Comparison of ENCODE assay signal across 32 cellular contexts in genomic region chr2:137824501-137824900, GRCh38.
"Had no signal": no experiment of that assay in that cellular context is flagged by ENCODE, and none has a peak within 500 bp of the region (broad histone marks: within the 10 kb centered on the region; RNA-seq: fewer than 3 reads in every experiment).

No MANE protein-coding gene starts in this region.

- DNase-seq: activated CD4-positive, alpha-beta memory T cell treated with anti-CD3 and anti-CD28 coated beads, Interleukin-2, amount 10 ng/mL, durations not matched to agents 7 days and 5 days; activated CD4-positive, alpha-beta T cell treated with anti-CD3 and anti-CD28 coated beads for 1 hour; activated CD4-positive, alpha-beta T cell treated with anti-CD3 and anti-CD28 coated beads for 4 hours; activated CD4-positive, alpha-beta T cell treated with anti-CD3 and anti-CD28 coated beads, Interleukin-2, amount 10 ng/mL, durations not matched to agents 7 days and 5 days; activated CD4-positive, alpha-beta T cell treated with anti-CD3 and anti-CD28 coated beads, Interleukin-2, amount 50 U/mL, for 4 hours; activated CD8-positive, alpha-beta memory T cell treated with anti-CD3 and anti-CD28 coated beads, Interleukin-2, amount 50 U/mL, for 48 hours; activated gamma-delta T cell; activated naive CD4-positive, alpha-beta T cell; activated naive CD4-positive, alpha-beta T cell treated with anti-CD3 and anti-CD28 coated beads, Interleukin-2, amount 10 ng/mL, durations not matched to agents 7 days and 5 days; activated naive CD8-positive, alpha-beta T cell treated with anti-CD3 and anti-CD28 coated beads, Interleukin-2, amount 10 ng/mL, durations not matched to agents 7 days and 5 days; activated T-cell treated with anti-CD3 and anti-CD28 coated beads for 4 hours; activated T-cell treated with anti-CD3 and anti-CD28 coated beads, Interleukin-2, amount 50 U/mL, for 24 hours; activated T-cell treated with anti-CD3 and anti-CD28 coated beads, Interleukin-2, amount 50 U/mL, for 72 hours; central memory CD4-positive, alpha-beta T cell; cerebellar nuclear complex; colonic mucosa; effector CD8-positive, alpha-beta T cell; esophagus squamous epithelium; foreskin melanocyte; heart right ventricle; T1000 had no signal

- H3K4me3 Mint-ChIP-seq: activated CD4-positive, alpha-beta memory T cell treated with anti-CD3 and anti-CD28 coated beads, Interleukin-2, amount 10 ng/mL, durations not matched to agents 7 days and 5 days; activated CD4-positive, alpha-beta T cell treated with anti-CD3 and anti-CD28 coated beads, Interleukin-2, amount 10 ng/mL, durations not matched to agents 7 days and 5 days; activated naive CD4-positive, alpha-beta T cell treated with anti-CD3 and anti-CD28 coated beads, Interleukin-2, amount 10 ng/mL, durations not matched to agents 7 days and 5 days; activated naive CD8-positive, alpha-beta T cell treated with anti-CD3 and anti-CD28 coated beads, Interleukin-2, amount 10 ng/mL, durations not matched to agents 7 days and 5 days; activated T-cell treated with anti-CD3 and anti-CD28 coated beads, Interleukin-2, amount 50 U/mL, for 24 hours; activated T-cell treated with anti-CD3 and anti-CD28 coated beads, Interleukin-2, amount 50 U/mL, for 72 hours; brain; T-helper 2 cell treated with Interferon-gamma antibody and Interleukin-4, amounts not matched to agents 5 μg/mL and 100 μg/mL, for 36 hours had no signal

- H3K36me3 ChIP-seq: ascending aorta, breast epithelium, cardiac muscle cell, colonic mucosa, esophagus squamous epithelium, gastroesophageal sphincter, heart right ventricle had no signal

- H3K27me3 ChIP-seq: ascending aorta, breast epithelium, cardiac muscle cell, colonic mucosa, esophagus squamous epithelium, gastroesophageal sphincter, hepatocyte had no signal

- H3K9me3 ChIP-seq: ascending aorta, breast epithelium, colonic mucosa, esophagus squamous epithelium had no signal

- H3K4me3 ChIP-seq: ascending aorta, breast epithelium, cardiac muscle cell, colonic mucosa, esophagus squamous epithelium, gastroesophageal sphincter, heart right ventricle, hepatocyte had no signal

- H3K27me3 Mint-ChIP-seq: activated CD4-positive, alpha-beta T cell treated with anti-CD3 and anti-CD28 coated beads, Interleukin-2, amount 10 ng/mL, durations not matched to agents 7 days and 5 days; activated naive CD4-positive, alpha-beta T cell treated with anti-CD3 and anti-CD28 coated beads, Interleukin-2, amount 10 ng/mL, durations not matched to agents 7 days and 5 days had no signal

- H3K4me1 ChIP-seq: ascending aorta, breast epithelium, colonic mucosa, gastroesophageal sphincter, heart right ventricle had no signal

- H2AFZ ChIP-seq: hepatocyte had no signal

- H3K4me2 ChIP-seq: hepatocyte had no signal

- H3K9me3 Mint-ChIP-seq: activated CD4-positive, alpha-beta memory T cell treated with anti-CD3 and anti-CD28 coated beads, Interleukin-2, amount 10 ng/mL, durations not matched to agents 7 days and 5 days; activated CD4-positive, alpha-beta T cell treated with anti-CD3 and anti-CD28 coated beads, Interleukin-2, amount 10 ng/mL, durations not matched to agents 7 days and 5 days; activated naive CD4-positive, alpha-beta T cell treated with anti-CD3 and anti-CD28 coated beads, Interleukin-2, amount 10 ng/mL, durations not matched to agents 7 days and 5 days; activated naive CD8-positive, alpha-beta T cell treated with anti-CD3 and anti-CD28 coated beads, Interleukin-2, amount 10 ng/mL, durations not matched to agents 7 days and 5 days; activated T-cell treated with anti-CD3 and anti-CD28 coated beads, Interleukin-2, amount 50 U/mL, for 24 hours; activated T-cell treated with anti-CD3 and anti-CD28 coated beads, Interleukin-2, amount 50 U/mL, for 72 hours; T-helper 2 cell treated with Interferon-gamma antibody and Interleukin-4, amounts not matched to agents 5 μg/mL and 100 μg/mL, for 36 hours had no signal

- FAIRE-seq: endometrium, endothelial cell of umbilical vein had no signal

- H3K27ac Mint-ChIP-seq: activated CD4-positive, alpha-beta memory T cell treated with anti-CD3 and anti-CD28 coated beads, Interleukin-2, amount 10 ng/mL, durations not matched to agents 7 days and 5 days; activated CD4-positive, alpha-beta T cell treated with anti-CD3 and anti-CD28 coated beads, Interleukin-2, amount 10 ng/mL, durations not matched to agents 7 days and 5 days; activated naive CD4-positive, alpha-beta T cell treated with anti-CD3 and anti-CD28 coated beads, Interleukin-2, amount 10 ng/mL, durations not matched to agents 7 days and 5 days; activated naive CD4-positive, alpha-beta T cell treated with anti-CD3 and anti-CD28 coated beads, Interleukin-2, amount 50 U/mL, for 72 hours; activated naive CD8-positive, alpha-beta T cell treated with anti-CD3 and anti-CD28 coated beads, Interleukin-2, amount 10 ng/mL, durations not matched to agents 7 days and 5 days; activated T-cell treated with anti-CD3 and anti-CD28 coated beads, Interleukin-2, amount 50 U/mL, for 24 hours; activated T-cell treated with anti-CD3 and anti-CD28 coated beads, Interleukin-2, amount 50 U/mL, for 72 hours; brain; T-helper 2 cell treated with Interferon-gamma antibody and Interleukin-4, amounts not matched to agents 5 μg/mL and 100 μg/mL, for 36 hours had no signal

- H3K79me2 ChIP-seq: hepatocyte had no signal

- H3K27ac ChIP-seq: ascending aorta, breast epithelium, cardiac muscle cell, colonic mucosa, epithelial cell of prostate, gastroesophageal sphincter, heart right ventricle, hepatocyte had no signal

- H3K4me1 Mint-ChIP-seq: activated naive CD4-positive, alpha-beta T cell treated with anti-CD3 and anti-CD28 coated beads, Interleukin-2, amount 10 ng/mL, durations not matched to agents 7 days and 5 days; activated naive CD8-positive, alpha-beta T cell treated with anti-CD3 and anti-CD28 coated beads, Interleukin-2, amount 10 ng/mL, durations not matched to agents 7 days and 5 days had no signal

- H3K36me3 Mint-ChIP-seq: activated naive CD4-positive, alpha-beta T cell treated with anti-CD3 and anti-CD28 coated beads, Interleukin-2, amount 10 ng/mL, durations not matched to agents 7 days and 5 days; activated naive CD4-positive, alpha-beta T cell treated with anti-CD3 and anti-CD28 coated beads, Interleukin-2, amount 50 U/mL, for 72 hours; activated naive CD8-positive, alpha-beta T cell treated with anti-CD3 and anti-CD28 coated beads, Interleukin-2, amount 10 ng/mL, durations not matched to agents 7 days and 5 days; brain had no signal
